10 cellular contexts compared by ENCODE assay signal in the genomic region with DNA sequence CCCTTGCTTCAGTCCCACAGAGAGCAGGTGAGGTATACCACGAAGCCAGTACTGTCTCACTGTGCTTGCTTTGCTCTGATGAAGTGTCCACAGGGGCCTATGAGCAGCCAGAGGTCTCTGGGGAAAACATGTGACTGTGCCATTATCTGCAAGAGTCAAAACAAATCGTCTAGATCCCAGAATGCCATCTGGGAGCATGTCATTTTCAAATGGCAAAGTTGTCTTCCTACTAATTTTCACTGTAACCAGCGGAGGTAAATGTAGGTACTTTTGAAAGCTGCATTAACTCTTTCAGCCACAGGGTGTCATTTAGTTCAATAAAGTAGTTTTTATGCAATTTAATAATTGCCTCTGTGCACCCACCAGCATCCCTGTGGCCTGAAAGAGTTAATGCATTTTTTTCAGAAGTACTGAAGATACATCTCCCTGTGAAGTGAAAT.
DNase-seq lines count a peak whose midpoint lies in the region; ATAC-seq and TF ChIP-seq lines count a peak whose summit lies in the region.
"Had no signal": no experiment of that assay in that cellular context is flagged by ENCODE, and none has a peak within 500 bp of the region (broad histone marks: within the 10 kb centered on the region; RNA-seq: fewer than 3 reads in every experiment).

No MANE protein-coding gene starts in this region.

- H3K36me3 Mint-ChIP-seq in T-cell, result peaks cover 83% of the 10 kb centered on the region

- no peak overlapping the region for H3K4ac ChIP-seq in mesenchymal stem cell (ENCODE audit: low read depth in 1 of 2, low read length in 2 of 2)

- H4K91ac ChIP-seq in mesenchymal stem cell (ENCODE audit: low read length), result no peak overlapping the region

- H3K27ac ChIP-seq in cardiac muscle cell (no peak overlapping the region), mesenchymal stem cell (ENCODE audit: low read length, poor library complexity, severe bottlenecking) (no peak overlapping the region)

- no peak overlapping the region for H2BK5ac ChIP-seq in mesenchymal stem cell (ENCODE audit: low read depth, low read length, poor library complexity, severe bottlenecking)

- H3K4me3 Mint-ChIP-seq in T-cell, result peak overlapping the region in 1 of 3 donors; percentile 2

- H3K27me3 ChIP-seq in cardiac muscle cell, result no peaks in the 10 kb centered on the region
- H3K27me3 ChIP-seq in mesenchymal stem cell (ENCODE audit: control insufficient read depth in 1 of 2, insufficient read depth in 1 of 2, low read length in 2 of 2), result no peaks in the 10 kb centered on the region

- H3K4me1 ChIP-seq in cardiac muscle cell (ENCODE audit: low read depth) (peaks cover 12% of the 10 kb centered on the region), mesenchymal stem cell (ENCODE audit: control insufficient read depth, insufficient read depth, low read depth, low read length) (no peaks in the 10 kb centered on the region)

- H3K27ac Mint-ChIP-seq in T-cell, result peak overlapping the region in 1 of 2 donors; percentile 61

- H3K9me3 ChIP-seq in cardiac muscle cell (ENCODE audit: low read depth) (no peaks in the 10 kb centered on the region), mesenchymal stem cell (ENCODE audit: control insufficient read depth, low read length) (no peaks in the 10 kb centered on the region)

- H3K79me1 ChIP-seq in mesenchymal stem cell (replicated peaks; ENCODE audit: low read length, poor library complexity, severe bottlenecking), result no peaks in the 10 kb centered on the region

- TF ChIP-seq CTCF in GM10266 (IDR thresholded peaks at IDR 0.05; ENCODE audit: control insufficient read depth, insufficient read depth, low read depth, missing control alignments) (peak; percentile 50), cardiac muscle cell (IDR thresholded peaks at IDR 0.05; ENCODE audit: low read depth, low read length) (peak; percentile 7)

- H3K4me3 ChIP-seq in cardiac muscle cell, result no peak overlapping the region
- H3K4me3 ChIP-seq in mesenchymal stem cell (ENCODE audit: insufficient read depth in 1 of 2, low read depth in 1 of 2, low read length in 2 of 2), result no peak overlapping the region
- H3K4me3 ChIP-seq: skin epidermis had no signal

- H2AK5ac ChIP-seq in mesenchymal stem cell (ENCODE audit: low read length, severe bottlenecking), result no peak overlapping the region

- 65% methylated on average over 2 of the region's 3 CpGs for WGBS in mesenchymal stem cell

- POLR2A ChIA-PET in T-cell (lab: Charles Lee), result interaction anchor here in 1 of 2 donors (0.6 kb wide), 1 partner anchor 18 kb away, joined by 4 read pairs; no protein-coding TSS in a partner anchor

- no peak overlapping the region for H2BK12ac ChIP-seq in mesenchymal stem cell (ENCODE audit: low read length in 2 of 2)

- H3K4me2 ChIP-seq in mesenchymal stem cell (ENCODE audit: low read length, poor library complexity, severe bottlenecking), result no peak overlapping the region

- no peak overlapping the region for H2BK15ac ChIP-seq in mesenchymal stem cell (ENCODE audit: low read depth, poor library complexity, severe bottlenecking)

- no peak overlapping the region for H3K9ac ChIP-seq in mesenchymal stem cell (ENCODE audit: low read length)

- H4K8ac ChIP-seq in mesenchymal stem cell (ENCODE audit: low read length), result no peak overlapping the region

- no peak overlapping the region for H2AFZ ChIP-seq in mesenchymal stem cell (ENCODE audit: low read depth, low read length)

- H3K9me3 Mint-ChIP-seq in T-cell, result no peaks in the 10 kb centered on the region

- no peak for DNase-seq in GM10266 (ENCODE audit: extremely low spot score)
- DNase-seq in NCI-H2107 treated with DMSO at 0.1 percent for 48 hours (lab: John Stamatoyannopoulos, UW; ENCODE audit: unreplicated experiment), result peak; percentile 86
- DNase-seq in cardiac muscle cell (ENCODE audit: low read depth in 1 of 2, low spot score in 1 of 2), result no peak
- DNase-seq in NCI-H2081 treated with DMSO at 0.1 percent for 48 hours (lab: John Stamatoyannopoulos, UW), result no peak
- DNase-seq in T-cell, result no peak
- no peak for DNase-seq in mesenchymal stem cell
- no peak for DNase-seq in superior temporal gyrus (ENCODE audit: extremely low spot score)

- no peak overlapping the region for H3K23ac ChIP-seq in mesenchymal stem cell (ENCODE audit: low read length in 2 of 2)

- peaks cover 69 to 83% (median 73%) of the 10 kb centered on the region in 3 donors for H3K4me1 Mint-ChIP-seq in T-cell

- H3K36me3 ChIP-seq in cardiac muscle cell (no peaks in the 10 kb centered on the region), mesenchymal stem cell (ENCODE audit: control insufficient read depth in 1 of 2, insufficient read depth in 2 of 2, low read depth in 1 of 2, low read length in 2 of 2) (peaks cover 0 to 3% of the 10 kb centered on the region in 2 experiments)

- no peak overlapping the region for H3K14ac ChIP-seq in mesenchymal stem cell (ENCODE audit: low read length in 2 of 2)

- ATAC-seq in GM21737 (IDR thresholded peaks at IDR 0.05; ENCODE audit: unreplicated experiment), result peak; percentile 42
- no peak for ATAC-seq in T-cell (replicated peaks in 1 of 4)
- ATAC-seq: esophagus mucosa had no signal

- no peak overlapping the region for H2BK120ac ChIP-seq in mesenchymal stem cell (ENCODE audit: low read depth, low read length)

- H3K18ac ChIP-seq in mesenchymal stem cell (ENCODE audit: low read depth in 1 of 2, low read length in 2 of 2), result peak overlapping the region in 1 of 2 experiments; percentile 71

- no peaks in the 10 kb centered on the region for H3K27me3 Mint-ChIP-seq in T-cell

- CTCF ChIA-PET in T-cell (lab: Charles Lee), result interaction anchor here in 1 of 2 donors (1.0 kb wide), 1 partner anchor 78 kb away, joined by 3 read pairs; no protein-coding TSS in a partner anchor
